In the genomic region with DNA sequence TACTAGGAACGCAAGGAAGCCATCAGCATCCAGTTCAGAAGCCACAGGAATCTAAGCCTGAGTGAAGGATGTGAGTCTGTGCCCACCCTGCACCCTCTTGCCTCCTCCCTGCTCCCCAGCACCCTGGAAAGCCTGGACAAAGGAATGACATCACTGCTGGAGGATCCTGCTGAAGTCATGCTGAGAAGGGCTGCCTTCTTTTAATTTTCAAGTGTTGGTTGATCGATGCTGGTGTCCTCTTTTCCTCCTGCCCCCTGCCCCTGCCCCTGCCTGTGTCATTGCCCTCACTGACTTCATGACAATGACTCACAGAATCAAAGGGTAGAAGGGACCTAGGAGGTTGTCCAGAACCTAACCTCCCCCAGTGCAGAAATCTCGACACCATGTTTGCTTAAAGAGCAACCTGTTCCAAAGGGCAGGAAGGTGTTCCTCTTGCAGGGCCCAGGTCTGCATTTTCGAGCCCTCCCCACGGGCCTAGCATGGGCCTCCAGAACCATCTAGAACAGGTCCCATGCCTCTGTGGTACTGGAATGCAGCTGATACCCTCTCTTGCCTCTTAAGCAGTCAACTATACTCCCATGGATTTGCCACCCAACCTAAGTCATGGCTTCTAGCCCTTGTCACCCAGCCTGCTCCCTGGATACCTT, we compare ENCODE assay signal across 25 cellular contexts. TPM values are rescaled to one million over a fixed set of nuclear protein-coding genes. Genes with fewer than 3 reads are reported as not detected.
DNase-seq lines count a peak whose midpoint lies in the region; ATAC-seq and TF ChIP-seq lines count a peak whose summit lies in the region.
"Had no signal": no experiment of that assay in that cellular context is flagged by ENCODE, and none has a peak within 500 bp of the region (broad histone marks: within the 10 kb centered on the region; RNA-seq: fewer than 3 reads in every experiment).

No MANE protein-coding gene starts in this region.

- H3K27me3 Mint-ChIP-seq in Calu3 (ENCODE audit: unreplicated experiment) (no peaks in the 10 kb centered on the region), WTC11 (ENCODE audit: low read depth) (no peaks in the 10 kb centered on the region; the same call in 1 of the 2 replicates)
- H3K27me3 Mint-ChIP-seq: activated T-helper 17 cell treated with anti-CD3 and anti-CD28 coated beads, Interleukin-2, amount 50 U/mL, for 72 hours; stimulated activated naive CD8-positive, alpha-beta T cell treated with anti-CD3 and anti-CD28 coated beads, Interleukin-15, Interleukin-2, amounts not matched to agents 100 ng/mL and 50 ng/mL, for 24 hours had no signal

- peak overlapping the region; percentile 70 for H3K27ac ChIP-seq in hepatocyte
- peak overlapping the region in 3 of 4 donors; percentile 20 to 32 (median 32) for H3K27ac ChIP-seq in gastrocnemius medialis
- H3K27ac ChIP-seq: adrenal gland, lower lobe of right lung, pancreas, SJSA1, upper lobe of right lung had no signal

- peaks cover 13% of the 10 kb centered on the region for H4K20me1 ChIP-seq in hepatocyte (ENCODE audit: insufficient read depth, poor library complexity, severe bottlenecking)

- no peak overlapping the region for H3K4me3 ChIP-seq in hepatocyte
- H3K4me3 ChIP-seq in gastrocnemius medialis, result no peak overlapping the region
- H3K4me3 ChIP-seq: adrenal gland, lower lobe of right lung, pancreas, SJSA1, upper lobe of right lung had no signal

- H2AFZ ChIP-seq in hepatocyte, result no peak overlapping the region

- no TSS peak for BruUV-seq in Calu3 (replicated peaks; lab: Mats Ljungman, UMichigan)

- H3K9me2 ChIP-seq in hepatocyte (replicated peaks; ENCODE audit: insufficient read depth), result no peaks in the 10 kb centered on the region

- DNase-seq in Calu3 (no peak), WTC11 (ENCODE audit: low spot score) (no peak), hepatocyte (ENCODE audit: low spot score) (peak; percentile 35), gastrocnemius medialis (no peak), NCI-H345 treated with DMSO at 0.1 percent for 48 hours (lab: John Stamatoyannopoulos, UW; ENCODE audit: unreplicated experiment) (no peak), NCI-H1417 (lab: John Stamatoyannopoulos, UW) (no peak)
- DNase-seq: activated CD4-positive, CD25-positive, alpha-beta regulatory T cell treated with anti-CD3 and anti-CD28 coated beads, Interleukin-2, amount 50 U/mL, for 72 hours; adrenal gland; AML-193; cerebellar nuclear complex; effector CD4-positive, alpha-beta T cell; lower lobe of right lung; NCI-H1436 treated with DMSO at 0.1 percent for 48 hours; NCI-H82; T1000; upper lobe of right lung had no signal

- TF ChIP-seq POLR2A in gastrocnemius medialis (IDR thresholded peaks at IDR 0.05), result no peak

- peaks cover 97% of the 10 kb centered on the region for H3K79me2 ChIP-seq in hepatocyte

- peak overlapping the region; percentile 81 for H3K27ac Mint-ChIP-seq in Calu3 (ENCODE audit: unreplicated experiment)
- H3K27ac Mint-ChIP-seq in WTC11, result no peak overlapping the region
- H3K27ac Mint-ChIP-seq: activated T-helper 17 cell treated with anti-CD3 and anti-CD28 coated beads, Interleukin-2, amount 50 U/mL, for 72 hours; stimulated activated naive CD8-positive, alpha-beta T cell treated with anti-CD3 and anti-CD28 coated beads, Interleukin-15, Interleukin-2, amounts not matched to agents 100 ng/mL and 50 ng/mL, for 24 hours had no signal

- 71% methylated on average over 5 of the region's 5 CpGs for WGBS in hepatocyte (ENCODE audit: low lambda C conversion rate, missing lambda C conversion rate)

- H3K4me3 Mint-ChIP-seq in Calu3 (ENCODE audit: low read depth, unreplicated experiment) (no peak overlapping the region), WTC11 (no peak overlapping the region)
- H3K4me3 Mint-ChIP-seq: activated T-helper 17 cell treated with anti-CD3 and anti-CD28 coated beads, Interleukin-2, amount 50 U/mL, for 72 hours; stimulated activated naive CD8-positive, alpha-beta T cell treated with anti-CD3 and anti-CD28 coated beads, Interleukin-15, Interleukin-2, amounts not matched to agents 100 ng/mL and 50 ng/mL, for 24 hours had no signal

- POLR2A ChIA-PET in WTC11 (lab: Charles Lee), result no interaction called here

- H3K4me2 ChIP-seq in hepatocyte, result no peak overlapping the region

- H3K4me1 Mint-ChIP-seq in Calu3 (ENCODE audit: low read depth, unreplicated experiment), result peaks cover 61% of the 10 kb centered on the region
- peaks cover 37% of the 10 kb centered on the region for H3K4me1 Mint-ChIP-seq in WTC11

- H3K9me3 Mint-ChIP-seq in Calu3 (ENCODE audit: low read depth, unreplicated experiment) (peaks cover 2% of the 10 kb centered on the region), WTC11 (peaks cover 10% of the 10 kb centered on the region)
- H3K9me3 Mint-ChIP-seq: activated T-helper 17 cell treated with anti-CD3 and anti-CD28 coated beads, Interleukin-2, amount 50 U/mL, for 72 hours had no signal

- H3K4me1 ChIP-seq in hepatocyte (ENCODE audit: insufficient read depth), result peaks cover 32% of the 10 kb centered on the region
- H3K4me1 ChIP-seq in gastrocnemius medialis, result peaks cover 24 to 46% of the 10 kb centered on the region in 2 donors

- TF ChIP-seq CTCF in Calu3 (IDR thresholded peaks at IDR 0.05; ENCODE audit: unreplicated experiment) (no peak), WTC11 (IDR thresholded peaks at IDR 0.05) (no peak), hepatocyte (IDR thresholded peaks at IDR 0.05; ENCODE audit: poor library complexity) (no peak), gastrocnemius medialis (IDR thresholded peaks at IDR 0.05 in 4 of 5, conservative IDR thresholded peaks at IDR 0.05 in 1 of 5) (no peak)

- ATAC-seq in WTC11 (no peak), gastrocnemius medialis (no peak), HG03565 (IDR thresholded peaks at IDR 0.05; ENCODE audit: unreplicated experiment) (no peak), HG02759 (IDR thresholded peaks at IDR 0.05; ENCODE audit: unreplicated experiment) (no peak)
- ATAC-seq: activated T-helper 17 cell treated with anti-CD3 and anti-CD28 coated beads, Interleukin-2, amount 50 U/mL, for 72 hours; esophagus mucosa; lower lobe of right lung; pancreas; upper lobe of right lung had no signal

- CTCF ChIA-PET in Calu3 (lab: Charles Lee), result no interaction called here
- CTCF ChIA-PET in WTC11 (lab: Charles Lee), result no interaction called here

- H3K27me3 ChIP-seq in hepatocyte (no peaks in the 10 kb centered on the region), gastrocnemius medialis (no peaks in the 10 kb centered on the region)
- H3K27me3 ChIP-seq: adrenal gland, pancreas, SJSA1, upper lobe of right lung had no signal

- peaks cover 3% of the 10 kb centered on the region for H3K36me3 ChIP-seq in hepatocyte (replicated peaks; ENCODE audit: insufficient read depth, low read depth)
- peaks cover 0 to 16% of the 10 kb centered on the region in 2 donors for H3K36me3 ChIP-seq in gastrocnemius medialis
- H3K36me3 ChIP-seq: adrenal gland, SJSA1 had no signal

- H3K36me3 Mint-ChIP-seq in Calu3 (ENCODE audit: insufficient read depth, unreplicated experiment), result peaks cover 95% of the 10 kb centered on the region
- H3K36me3 Mint-ChIP-seq in WTC11, result peaks cover 49% of the 10 kb centered on the region

- intact Hi-C loops in Calu3 (cut with micrococcal nuclease; ENCODE audit: unreplicated experiment) (no loop called here), gastrocnemius medialis (cut with DNase I; ENCODE audit: low total_unique reads) (no loop called here)

- in situ Hi-C loops in gastrocnemius medialis (cut with MboI; ENCODE audit: low sequenced_read_pairs in 4 of 4), result loop anchor here in 1 of 4 donors (5.0 kb wide), 1 partner anchor 136 kb away; no protein-coding TSS in a partner anchor

- no peaks in the 10 kb centered on the region for H3K9me3 ChIP-seq in hepatocyte (ENCODE audit: low read depth)
- H3K9me3 ChIP-seq in gastrocnemius medialis, result no peaks in the 10 kb centered on the region
- H3K9me3 ChIP-seq: adrenal gland, lower lobe of right lung, pancreas, SJSA1, upper lobe of right lung had no signal

TF ChIP-seq in WTC11, 78 proteins besides CTCF, POLR2A, EP300 and RAD21:
- TF ChIP-seq, protein P1, sequence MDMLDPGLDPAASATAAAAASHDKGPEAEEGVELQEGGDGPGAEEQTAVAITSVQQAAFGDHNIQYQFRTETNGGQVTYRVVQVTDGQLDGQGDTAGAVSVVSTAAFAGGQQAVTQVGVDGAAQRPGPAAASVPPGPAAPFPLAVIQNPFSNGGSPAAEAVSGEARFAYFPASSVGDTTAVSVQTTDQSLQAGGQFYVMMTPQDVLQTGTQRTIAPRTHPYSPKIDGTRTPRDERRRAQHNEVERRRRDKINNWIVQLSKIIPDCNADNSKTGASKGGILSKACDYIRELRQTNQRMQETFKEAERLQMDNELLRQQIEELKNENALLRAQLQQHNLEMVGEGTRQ (CRISPR knock-in tag; IDR thresholded peaks at IDR 0.05), result no peak
- no peak for TF ChIP-seq NFATC4 (CRISPR knock-in tag; IDR thresholded peaks at IDR 0.05)
- TF ChIP-seq, protein P2, sequence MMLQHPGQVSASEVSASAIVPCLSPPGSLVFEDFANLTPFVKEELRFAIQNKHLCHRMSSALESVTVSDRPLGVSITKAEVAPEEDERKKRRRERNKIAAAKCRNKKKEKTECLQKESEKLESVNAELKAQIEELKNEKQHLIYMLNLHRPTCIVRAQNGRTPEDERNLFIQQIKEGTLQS (CRISPR knock-in tag; conservative IDR thresholded peaks at IDR 0.05), result no peak
- TF ChIP-seq HMGA2 (CRISPR knock-in tag; IDR thresholded peaks at IDR 0.05), result no peak
- TF ChIP-seq ZNF671 (CRISPR knock-in tag; IDR thresholded peaks at IDR 0.05), result no peak
- 0 out of 2 replicates have a peak, but pooled peaks have one; percentile 35 for TF ChIP-seq ZNF423 (CRISPR knock-in tag; IDR thresholded peaks at IDR 0.05)

RNA-seq across cellular contexts. Expression of gene DHRS3, which starts 9.6 kb away (rescaled TPM):
- total RNA-seq in Calu3 (2022) (173 and 239 TPM in 2 replicates), WTC11 (2021) (37.6 to 37.9 TPM (median 37.7 TPM) in 3 replicates), hepatocyte (98.9 and 103 TPM in 2 replicates), gastrocnemius medialis (100 to 1,000 TPM in 1 of 4 donors, 10 to 100 TPM in 3; 28.5 to 108 (median 67.0) TPM)
- 75.9 and 84.1 TPM in 2 replicates for polyA plus RNA-seq in hepatocyte

RNA-seq across cellular contexts. Expression of gene AADACL4, which starts 35.5 kb away (rescaled TPM):
- not detected in 2 replicates for total RNA-seq in Calu3 (2022)
- 0.11 TPM in 1 of 3 replicates, not detected in the others for total RNA-seq in WTC11 (2021)
- total RNA-seq in hepatocyte, result 0.20 TPM in 1 of 2 replicates, not detected in the other
- not detected in 2 replicates for polyA plus RNA-seq in hepatocyte
- total RNA-seq in gastrocnemius medialis, result not detected
- total RNA-seq: activated T-helper 17 cell treated with anti-CD3 and anti-CD28 coated beads, Interleukin-2, amount 50 U/mL, for 72 hours; adrenal gland; esophagus mucosa; glomerular endothelial cell; lower lobe of right lung; pancreas; SJSA1; skeletal muscle tissue; upper lobe of right lung had no signal
- polyA plus RNA-seq: pancreas had no signal
